In the genomic region with DNA sequence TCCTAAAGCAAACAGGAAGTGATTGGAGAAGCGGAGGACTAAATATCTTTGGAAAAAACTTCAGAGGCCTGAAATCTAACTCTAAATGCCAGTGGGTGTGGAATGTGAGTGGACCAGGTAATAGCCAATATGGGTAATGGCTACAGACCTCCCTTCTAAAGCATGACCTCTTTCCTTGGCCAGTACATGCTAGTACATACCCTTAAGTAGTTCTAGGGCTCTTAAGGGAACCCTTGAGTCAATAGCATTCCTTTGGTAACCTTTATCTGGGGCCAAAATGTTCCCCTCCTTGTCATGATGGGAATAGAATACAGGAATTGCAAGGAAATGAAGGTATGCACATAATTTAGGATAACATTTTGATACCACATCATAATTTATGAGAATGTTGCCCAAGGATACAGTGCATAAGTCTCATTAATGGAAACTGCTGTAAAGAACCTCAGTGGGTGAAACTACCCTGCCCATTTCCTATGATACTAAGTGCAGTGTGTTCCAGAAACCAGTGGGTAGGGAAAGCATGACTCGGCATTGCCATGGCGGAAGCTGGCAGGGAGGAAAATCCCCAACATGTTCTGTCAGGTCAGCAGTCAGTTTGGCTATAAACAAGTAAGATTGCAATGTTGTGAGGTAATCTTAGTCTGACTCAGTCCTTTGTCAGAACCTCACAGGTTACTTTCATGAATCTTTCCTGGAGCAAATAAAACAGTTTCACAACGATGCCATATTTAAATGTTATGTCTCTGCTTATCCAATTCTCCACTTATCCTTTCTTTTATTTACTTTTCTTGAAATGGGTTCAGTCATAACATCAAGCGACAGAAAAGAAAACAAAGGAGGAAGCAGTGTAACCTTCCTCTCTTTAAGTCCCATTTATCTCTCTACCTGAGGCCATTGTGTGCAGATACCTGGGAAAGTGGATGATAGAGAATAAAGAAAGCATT, we compare ENCODE assay signal across 8 cellular contexts. TPM values are rescaled to one million over a fixed set of nuclear protein-coding genes. Genes with fewer than 3 reads are reported as not detected.
A peak's percentile ranks its signal among the peaks of the same experiment; 100 is the strongest.
DNase-seq lines count a peak whose midpoint lies in the region; ATAC-seq lines count a peak whose summit lies in the region.

No MANE protein-coding gene starts in this region.

- peaks cover 19% of the 10 kb centered on the region for H3K4me1 Mint-ChIP-seq in activated CD8-positive, alpha-beta T cell treated with anti-CD3 and anti-CD28 coated beads, Interleukin-2, amount 10 ng/mL, durations not matched to agents 7 days and 5 days (ENCODE audit: low read depth)
- peaks cover 5 to 13% (median 10%) of the 10 kb centered on the region in 4 donors for H3K4me1 Mint-ChIP-seq in CD4-positive, alpha-beta memory T cell

- no peak overlapping the region for H3K4me3 ChIP-seq in CD4-positive, alpha-beta memory T cell (ENCODE audit: low read length in 2 of 2)

- H3K27me3 ChIP-seq in CD4-positive, alpha-beta memory T cell (ENCODE audit: insufficient read depth, low read length): no peaks in the 10 kb centered on the region

- H3K4me3 Mint-ChIP-seq in activated CD8-positive, alpha-beta T cell treated with anti-CD3 and anti-CD28 coated beads, Interleukin-2, amount 10 ng/mL, durations not matched to agents 7 days and 5 days: no peak overlapping the region
- H3K4me3 Mint-ChIP-seq in CD4-positive, alpha-beta memory T cell: no peak overlapping the region

- CTCF ChIA-PET in activated CD8-positive, alpha-beta T cell treated with anti-CD3 and anti-CD28 coated beads, Interleukin-2, amount 10 ng/mL, durations not matched to agents 7 days and 5 days (lab: Charles Lee): no interaction called here
- CTCF ChIA-PET in CD4-positive, alpha-beta memory T cell (lab: Charles Lee; ENCODE audit: partially characterized antibody): no interaction called here

- H3K9me3 Mint-ChIP-seq in activated CD8-positive, alpha-beta T cell treated with anti-CD3 and anti-CD28 coated beads, Interleukin-2, amount 10 ng/mL, durations not matched to agents 7 days and 5 days (ENCODE audit: insufficient read depth): no peaks in the 10 kb centered on the region
- H3K9me3 Mint-ChIP-seq in CD4-positive, alpha-beta memory T cell: peaks cover 0 to 2% (median 0%) of the 10 kb centered on the region in 8 donors

- H3K4me1 ChIP-seq in CD4-positive, alpha-beta memory T cell (ENCODE audit: insufficient read depth, low read length): peaks cover 14% of the 10 kb centered on the region

- H3K9me3 ChIP-seq in CD4-positive, alpha-beta memory T cell (ENCODE audit: control insufficient read depth in 1 of 2, low read length in 2 of 2): no peaks in the 10 kb centered on the region

- no peak overlapping the region for H3K27ac ChIP-seq in CD4-positive, alpha-beta memory T cell (ENCODE audit: low read depth, low read length)

- H3K36me3 Mint-ChIP-seq in activated CD8-positive, alpha-beta T cell treated with anti-CD3 and anti-CD28 coated beads, Interleukin-2, amount 10 ng/mL, durations not matched to agents 7 days and 5 days (ENCODE audit: low read depth): no peaks in the 10 kb centered on the region
- H3K36me3 Mint-ChIP-seq in CD4-positive, alpha-beta memory T cell: no peaks in the 10 kb centered on the region

- intact Hi-C loops in left cardiac atrium (cut with DNase I): no loop called here
- intact Hi-C loops in CD4-positive, alpha-beta memory T cell (cut with micrococcal nuclease): no loop called here

- H3K27me3 Mint-ChIP-seq in activated CD8-positive, alpha-beta T cell treated with anti-CD3 and anti-CD28 coated beads, Interleukin-2, amount 10 ng/mL, durations not matched to agents 7 days and 5 days (ENCODE audit: low read depth): no peaks in the 10 kb centered on the region
- H3K27me3 Mint-ChIP-seq in CD4-positive, alpha-beta memory T cell: no peaks in the 10 kb centered on the region

- DNase-seq in EL (peak; percentile 95), HK-2 (ENCODE audit: unreplicated experiment) (peak; percentile 83), left cardiac atrium (peak; percentile 49), epidermal melanocyte (ENCODE audit: insufficient read length, low spot score) (no peak)
- DNase-seq in activated CD8-positive, alpha-beta T cell treated with anti-CD3 and anti-CD28 coated beads, Interleukin-2, amount 10 ng/mL, durations not matched to agents 7 days and 5 days: peak; percentile 40
- DNase-seq in stimulated activated CD4-positive, alpha-beta T cell treated with anti-CD3 and anti-CD28 coated beads, Interleukin-1b, Interleukin-23, amount 100 ng/mL, for 4 hours (ENCODE audit: low read depth in 2 of 2): peak; percentile 8 to 17
- DNase-seq in CD4-positive, alpha-beta memory T cell: no peak

- POLR2A ChIA-PET in activated CD8-positive, alpha-beta T cell treated with anti-CD3 and anti-CD28 coated beads, Interleukin-2, amount 10 ng/mL, durations not matched to agents 7 days and 5 days (lab: Charles Lee): interaction anchor here (1.0 kb wide), 1 partner anchor 23 kb away, joined by 7 read pairs; no protein-coding TSS in a partner anchor
- POLR2A ChIA-PET in CD4-positive, alpha-beta memory T cell (lab: Charles Lee; ENCODE audit: partially characterized antibody): no interaction called here

- peak; percentile 67 for ATAC-seq in GM21423 (IDR thresholded peaks at IDR 0.05; ENCODE audit: unreplicated experiment)
- ATAC-seq in activated CD8-positive, alpha-beta T cell treated with anti-CD3 and anti-CD28 coated beads, Interleukin-2, amount 10 ng/mL, durations not matched to agents 7 days and 5 days: peak; percentile 27
- ATAC-seq in left cardiac atrium: peak; percentile 50 to 98

- H3K36me3 ChIP-seq in CD4-positive, alpha-beta memory T cell (ENCODE audit: insufficient read depth, low read length): no peaks in the 10 kb centered on the region

- H3K27ac Mint-ChIP-seq in activated CD8-positive, alpha-beta T cell treated with anti-CD3 and anti-CD28 coated beads, Interleukin-2, amount 10 ng/mL, durations not matched to agents 7 days and 5 days: no peak overlapping the region
- no peak overlapping the region for H3K27ac Mint-ChIP-seq in CD4-positive, alpha-beta memory T cell

RNA-seq across cellular contexts. Expression of a gene that starts 23.5 kb away (rescaled TPM):
- 10 to 100 TPM; 16.6 to 17.2 TPM for total RNA-seq in activated CD8-positive, alpha-beta T cell treated with anti-CD3 and anti-CD28 coated beads, Interleukin-2, amount 10 ng/mL, durations not matched to agents 7 days and 5 days
- 1 to 10 TPM; 6.6 to 6.9 TPM for total RNA-seq in left cardiac atrium
- total RNA-seq in CD4-positive, alpha-beta memory T cell: 10 to 100 TPM; 41.1 to 42.3 TPM
- polyA plus RNA-seq in CD4-positive, alpha-beta memory T cell: 10 to 100 TPM; 13.8 to 19.6 TPM

Comparison
In these comparisons a context has a peak if more than half of its experiments do, and no peak if none do; other contexts are left out.
1. DNase-seq: peak in EL (single experiment), HK-2 (single experiment), activated CD8-positive, alpha-beta T cell treated with anti-CD3 and anti-CD28 coated beads, Interleukin-2, amount 10 ng/mL, durations not matched to agents 7 days and 5 days (single experiment), left cardiac atrium (single experiment) and stimulated activated CD4-positive, alpha-beta T cell treated with anti-CD3 and anti-CD28 coated beads, Interleukin-1b, Interleukin-23, amount 100 ng/mL, for 4 hours (2 of 2); none in CD4-positive, alpha-beta memory T cell (0 of 5) and epidermal melanocyte (single experiment).
2. Peak in every context shown above with its lines, with median percentiles within 50 percentile points of each other: ATAC-seq.